In genomic region chr9:126788631-126789349, GRCh38 we compare ENCODE assay signal across 11 cellular contexts. TPM values are rescaled to one million over a fixed set of nuclear protein-coding genes. Genes with fewer than 3 reads are reported as not detected.
A peak's percentile ranks its signal among the peaks of the same experiment; 100 is the strongest.
DNase-seq lines count a peak whose midpoint lies in the region; ATAC-seq, FAIRE-seq and TF ChIP-seq lines count a peak whose summit lies in the region.
"Had no signal": no experiment of that assay in that cellular context is flagged by ENCODE, and none has a peak within 500 bp of the region (broad histone marks: within the 10 kb centered on the region; RNA-seq: fewer than 3 reads in every experiment).

No MANE protein-coding gene starts in this region.

- H3K9me3 ChIP-seq in psoas muscle (no peaks in the 10 kb centered on the region), SJCRH30 (replicated peaks) (no peaks in the 10 kb centered on the region)

- no peaks in the 10 kb centered on the region for H3K36me3 ChIP-seq in psoas muscle (ENCODE audit: insufficient read depth in 1 of 2, low read depth in 1 of 2)
- no peaks in the 10 kb centered on the region for H3K36me3 ChIP-seq in SJCRH30

- peak; percentile 74 to 79 (median 76) for ATAC-seq in psoas muscle

- H3K4me1 ChIP-seq in psoas muscle (peaks cover 28% of the 10 kb centered on the region), SJCRH30 (no peaks in the 10 kb centered on the region; the same call in 1 of the 2 replicates)

- FAIRE-seq in GM12892 (lab: Jason Lieb, UNC), result no peak

- H3K4me1 Mint-ChIP-seq in chondrocyte (ENCODE audit: low read depth), result peaks cover 34% of the 10 kb centered on the region

- TF ChIP-seq CTCF in chondrocyte (IDR thresholded peaks at IDR 0.05), result no peak
- no peak for TF ChIP-seq CTCF in psoas muscle (IDR thresholded peaks at IDR 0.05)

- H3K9me3 Mint-ChIP-seq in chondrocyte (ENCODE audit: low read depth), result no peaks in the 10 kb centered on the region

- H3K4me3 ChIP-seq in psoas muscle (no peak overlapping the region), SJCRH30 (no peak overlapping the region)

- H3K27me3 Mint-ChIP-seq in chondrocyte (ENCODE audit: low read depth), result peaks cover 5% of the 10 kb centered on the region

- DNase-seq in NOMO-1 treated with DMSO at 0.1 percent for 48 hours (lab: John Stamatoyannopoulos, UW; ENCODE audit: unreplicated experiment) (peak; percentile 25), NOMO-1 (lab: John Stamatoyannopoulos, UW; ENCODE audit: unreplicated experiment in 2 of 2) (no peak), NCI-H226 (peak; percentile 46), chondrocyte (ENCODE audit: low spot score) (no peak), psoas muscle (no peak), GM12892 (ENCODE audit: insufficient read length) (no peak), islet precursor cell (no peak), SJCRH30 (no peak)
- DNase-seq: ACHN, anterior cingulate cortex, erythroblast had no signal

- WGBS in psoas muscle, 3 donors, result 54 to 65% (median 54%) methylated on average over 8 to 9 of the region's 9 CpGs

- TF ChIP-seq POLR2A in GM12892 (IDR thresholded peaks at IDR 0.05; ENCODE audit: low read depth, low read length), result no peak

- no peak overlapping the region for H3K4me3 Mint-ChIP-seq in chondrocyte (ENCODE audit: unreplicated experiment)

- intact Hi-C loops in psoas muscle (cut with DNase I), result no loop called here

- H3K27ac ChIP-seq in psoas muscle, result peak overlapping the region; percentile 79
- no peak overlapping the region for H3K27ac ChIP-seq in SJCRH30

- H3K36me3 Mint-ChIP-seq in chondrocyte (ENCODE audit: low read depth), result no peaks in the 10 kb centered on the region

- no peaks in the 10 kb centered on the region for H3K27me3 ChIP-seq in psoas muscle (ENCODE audit: insufficient read depth in 3 of 3, low read length in 2 of 3)
- H3K27me3 ChIP-seq in SJCRH30, result peaks cover 5% of the 10 kb centered on the region; the same call in 1 of the 2 replicates

- H3K27ac Mint-ChIP-seq in chondrocyte (ENCODE audit: unreplicated experiment), result peak overlapping the region; percentile 87

RNA-seq across cellular contexts. Expression of gene ZBTB43, which starts 16.1 kb away (rescaled TPM):
- total RNA-seq in chondrocyte (15.6 to 18.8 TPM (median 17.7 TPM) in 3 replicates), psoas muscle (10 to 100 TPM; 26.5 to 98.3 (median 76.6) TPM)
- polyA plus RNA-seq in psoas muscle, result 10 to 100 TPM; 19.5 to 48.2 (median 30.5) TPM
- polyA plus RNA-seq in GM12892 (2012; ENCODE audit: missing spikeins), result 8.5 TPM
- 16.2 and 18.0 TPM in 2 replicates for total RNA-seq in SJCRH30 (2014; rRNA removed; shearing (Covaris generic))

Comparison
In these comparisons a context has a peak if more than half of its experiments do, and no peak if none do; other contexts are left out.
1. DNase-seq: peak in NOMO-1 treated with DMSO at 0.1 percent for 48 hours (single experiment) and NCI-H226 (single experiment); none in NOMO-1 (0 of 2), chondrocyte (single experiment), psoas muscle (0 of 2), GM12892 (single experiment), islet precursor cell (single experiment) and SJCRH30 (0 of 2).